In the genomic region with DNA sequence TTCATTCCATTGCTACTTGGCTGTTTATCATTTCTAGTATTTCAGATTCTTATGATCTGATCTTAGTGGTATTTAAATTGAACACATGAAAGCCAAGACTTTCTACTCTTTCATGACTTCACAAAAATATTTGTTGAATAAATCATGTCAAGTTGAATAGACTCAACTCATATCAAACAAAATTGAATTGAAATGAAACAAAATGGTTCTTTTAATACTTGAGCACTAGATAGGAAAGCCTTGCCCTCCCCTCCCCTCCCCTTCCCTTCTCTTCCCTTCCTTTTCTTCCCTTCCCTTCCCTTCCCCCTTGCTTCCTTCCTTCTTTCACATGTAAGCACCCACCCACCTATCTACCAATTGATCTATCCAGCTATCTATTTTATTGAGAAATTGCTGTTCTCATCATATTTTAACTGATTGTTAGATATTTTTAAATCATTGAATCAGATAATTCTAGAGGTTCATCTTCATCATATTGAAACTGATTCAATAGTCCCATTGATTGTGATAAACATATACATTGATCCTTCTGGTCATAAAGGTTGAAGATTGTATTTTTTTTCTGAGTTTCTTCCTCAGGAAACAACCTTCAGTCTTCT, we compare ENCODE assay signal across 33 cellular contexts.
"Had no signal": no experiment of that assay in that cellular context is flagged by ENCODE, and none has a peak within 500 bp of the region (broad histone marks: within the 10 kb centered on the region; RNA-seq: fewer than 3 reads in every experiment).

No MANE protein-coding gene starts in this region.

- ATAC-seq: activated naive CD4-positive, alpha-beta T cell treated with anti-CD3 and anti-CD28 coated beads, Interleukin-2, amount 50 U/mL, for 72 hours; activated naive CD8-positive, alpha-beta T cell treated with anti-CD3 and anti-CD28 coated beads, Interleukin-2, amount 50 U/mL, for 24 hours; activated T-cell treated with anti-CD3 and anti-CD28 coated beads, Interleukin-2, amount 50 U/mL, for 4 hours; activated T-cell treated with anti-CD3 and anti-CD28 coated beads, Interleukin-2, amount 50 U/mL, for 72 hours; activated T-helper 17 cell treated with anti-CD3 and anti-CD28 coated beads, Interleukin-2, amount 50 U/mL, for 72 hours; body of pancreas had no signal

- FAIRE-seq: astrocyte, bronchial epithelial cell had no signal

- H3K36me3 ChIP-seq: adrenal gland, ascending aorta, brain microvascular endothelial cell, breast epithelium, cardiac muscle cell had no signal

- H3K27me3 ChIP-seq: adrenal gland, ascending aorta, body of pancreas, brain microvascular endothelial cell, breast epithelium, cardiac muscle cell had no signal

- H3K27ac ChIP-seq: adrenal gland, ascending aorta, body of pancreas, brain microvascular endothelial cell, breast epithelium, cardiac muscle cell had no signal

- H3K4me3 ChIP-seq: adrenal gland, ascending aorta, body of pancreas, breast epithelium, cardiac muscle cell had no signal

- H3K4me1 ChIP-seq: adrenal gland, ascending aorta, body of pancreas, breast epithelium had no signal

- H3K9me3 ChIP-seq: adrenal gland, ascending aorta, body of pancreas had no signal

- DNase-seq: activated effector memory CD4-positive, alpha-beta T cell treated with anti-CD3 and anti-CD28 coated beads, Interleukin-2, amount 50 U/mL, for 16 hours; activated effector memory CD4-positive, alpha-beta T cell treated with Interleukin-2 at 50 U/mL for 16 hours; activated gamma-delta T cell; activated gamma-delta T cell treated with Interleukin-2 at 50 U/mL for 16 hours; activated naive CD4-positive, alpha-beta T cell; activated naive CD4-positive, alpha-beta T cell treated with anti-CD3 and anti-CD28 coated beads for 36 hours; activated naive CD4-positive, alpha-beta T cell treated with anti-CD3 and anti-CD28 coated beads, Interleukin-2, amount 10 ng/mL, durations not matched to agents 7 days and 5 days; activated naive CD4-positive, alpha-beta T cell treated with anti-CD3 and anti-CD28 coated beads, Interleukin-2, amount 50 U/mL, for 16 hours; activated naive CD4-positive, alpha-beta T cell treated with Interleukin-2 at 50 U/mL for 16 hours; activated naive CD8-positive, alpha-beta T cell treated with anti-CD3 and anti-CD28 coated beads for 36 hours; activated naive CD8-positive, alpha-beta T cell treated with anti-CD3 and anti-CD28 coated beads, Interleukin-2, amount 10 ng/mL, durations not matched to agents 7 days and 5 days; activated naive CD8-positive, alpha-beta T cell treated with anti-CD3 and anti-CD28 coated beads, Interleukin-2, amount 50 U/mL, for 24 hours; activated T-cell treated with anti-CD3 and anti-CD28 coated beads, Interleukin-2, amount 50 U/mL, for 24 hours; activated T-cell treated with anti-CD3 and anti-CD28 coated beads, Interleukin-2, amount 50 U/mL, for 4 hours; activated T-cell treated with anti-CD3 and anti-CD28 coated beads, Interleukin-2, amount 50 U/mL, for 48 hours; activated T-cell treated with anti-CD3 and anti-CD28 coated beads, Interleukin-2, amount 50 U/mL, for 72 hours; adrenal gland; amniotic stem cell; amygdala; anterior cingulate cortex; aorta; body of pancreas; brain microvascular endothelial cell; caudate nucleus; central memory CD4-positive, alpha-beta T cell; cerebellar nuclear complex had no signal
